ENCODE assay signal across 15 cellular contexts in the genomic region with DNA sequence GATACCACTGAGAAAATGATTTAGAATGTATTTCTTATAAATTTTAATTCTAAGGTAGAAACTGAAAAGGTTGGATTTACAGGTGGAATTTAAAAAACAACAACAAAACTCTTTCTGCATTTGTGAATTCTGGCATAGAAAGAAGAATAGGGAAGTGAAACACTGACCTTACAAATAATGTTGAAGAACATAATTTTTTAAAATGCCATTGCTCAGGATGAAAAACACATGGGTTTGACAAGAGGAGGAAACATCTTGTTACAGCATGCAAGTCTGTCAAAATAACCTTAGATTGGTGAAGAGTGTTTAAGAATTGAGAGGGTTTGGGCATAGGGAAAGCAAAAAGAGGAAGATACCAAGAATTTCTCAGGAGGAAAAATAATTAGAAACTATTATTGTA.
DNase-seq lines count a peak whose midpoint lies in the region; ATAC-seq and TF ChIP-seq lines count a peak whose summit lies in the region.
"Had no signal": no experiment of that assay in that cellular context is flagged by ENCODE, and none has a peak within 500 bp of the region (broad histone marks: within the 10 kb centered on the region; RNA-seq: fewer than 3 reads in every experiment).

No MANE protein-coding gene starts in this region.

- H4K20me1 ChIP-seq in BLaER1 treated with 17β-estradiol and CSF1 and Interleukin-3, amounts not matched to agents 10 nM and 100 nM: no peaks in the 10 kb centered on the region
- no peaks in the 10 kb centered on the region for H4K20me1 ChIP-seq in OCI-LY7 (ENCODE audit: insufficient read depth, low read length)

- peak overlapping the region in 5 of 11 experiments; percentile 31 to 56 (median 52); a peak in 9 of 22 replicates for H3K27ac ChIP-seq in BLaER1 treated with 17β-estradiol and CSF1 and Interleukin-3, amounts not matched to agents 10 nM and 100 nM
- H3K27ac ChIP-seq in OCI-LY7 (ENCODE audit: low read depth, low read length, poor library complexity, severe bottlenecking) (no peak overlapping the region), caudate nucleus (ENCODE audit: low read depth, low read length) (no peak overlapping the region)
- H3K27ac ChIP-seq: esophagus squamous epithelium, left ventricle myocardium inferior, SJSA1 had no signal

- H3K4me1 ChIP-seq in BLaER1 treated with 17β-estradiol and CSF1 and Interleukin-3, amounts not matched to agents 10 nM and 100 nM: peaks cover 10 to 23% (median 15%) of the 10 kb centered on the region in 10 experiments
- H3K4me1 ChIP-seq in OCI-LY7 (ENCODE audit: insufficient read depth, low read length, poor library complexity, severe bottlenecking): peaks cover 13% of the 10 kb centered on the region
- H3K4me1 ChIP-seq: esophagus squamous epithelium, left ventricle myocardium inferior, transverse colon had no signal

- no peak for TF ChIP-seq CTCF in OCI-LY7 (conservative IDR thresholded peaks at IDR 0.05; ENCODE audit: low read length)

- POLR2A ChIA-PET in OCI-LY7 (lab: Charles Lee): interaction anchor here (0.6 to 1.0 kb wide), 2 partner anchors 9 to 531 kb away, joined by 3 read pairs; no protein-coding TSS in a partner anchor

- intact Hi-C loops in OCI-LY7 (cut with micrococcal nuclease; ENCODE audit: unreplicated experiment): no loop called here
- intact Hi-C loops in head of caudate nucleus (cut with DNase I): no loop called here

- H3K9me2 ChIP-seq in OCI-LY7 (ENCODE audit: insufficient read depth, low read length): no peaks in the 10 kb centered on the region

- ATAC-seq in GM18861 (IDR thresholded peaks at IDR 0.05; ENCODE audit: unreplicated experiment) (peak; percentile 58), HG02884 (IDR thresholded peaks at IDR 0.05; ENCODE audit: unreplicated experiment) (peak; percentile 57)
- ATAC-seq: GM23338 had no signal

- CTCF ChIA-PET in OCI-LY7 (lab: Charles Lee; ENCODE audit: unreplicated experiment): no interaction called here

- no peaks in the 10 kb centered on the region for H3K27me3 ChIP-seq in BLaER1 treated with 17β-estradiol and CSF1 and Interleukin-3, amounts not matched to agents 10 nM and 100 nM
- H3K27me3 ChIP-seq: esophagus squamous epithelium, SJSA1, transverse colon had no signal

- BruUV-seq in OCI-LY7 (replicated peaks; lab: Mats Ljungman, UMichigan): no TSS peak

- no peak overlapping the region for H3K9ac ChIP-seq in BLaER1 treated with 17β-estradiol and CSF1 and Interleukin-3, amounts not matched to agents 10 nM and 100 nM

- no peaks in the 10 kb centered on the region for H3K79me2 ChIP-seq in OCI-LY7 (ENCODE audit: insufficient read depth, low read depth, low read length)

- peak overlapping the region; percentile 53 to 78 (median 65); a peak in 16 of 22 replicates for H3K4me2 ChIP-seq in BLaER1 treated with 17β-estradiol and CSF1 and Interleukin-3, amounts not matched to agents 10 nM and 100 nM
- peak overlapping the region; percentile 21; the same call in 1 of the 2 replicates for H3K4me2 ChIP-seq in OCI-LY7 (ENCODE audit: low read length)
- H3K4me2 ChIP-seq: GM23338 had no signal

- peaks cover 26 to 59% (median 38%) of the 10 kb centered on the region in 11 experiments for H3K9me3 ChIP-seq in BLaER1 treated with 17β-estradiol and CSF1 and Interleukin-3, amounts not matched to agents 10 nM and 100 nM (replicated peaks in 1 of 11)
- H3K9me3 ChIP-seq in OCI-LY7 (ENCODE audit: low read length): no peaks in the 10 kb centered on the region
- H3K9me3 ChIP-seq: esophagus squamous epithelium, left ventricle myocardium inferior, SJSA1, transverse colon had no signal

- no peak overlapping the region for H2AFZ ChIP-seq in OCI-LY7 (ENCODE audit: low read length)
- H2AFZ ChIP-seq: GM23338 had no signal

- H3K4me3 ChIP-seq in BLaER1 treated with 17β-estradiol and CSF1 and Interleukin-3, amounts not matched to agents 10 nM and 100 nM: no peak overlapping the region
- no peak overlapping the region for H3K4me3 ChIP-seq in OCI-LY7 (ENCODE audit: low read depth, low read length, poor library complexity, severe bottlenecking)
- H3K4me3 ChIP-seq: esophagus squamous epithelium, GM23338, left ventricle myocardium inferior, SJSA1, transverse colon had no signal

- DNase-seq in OCI-LY7 (ENCODE audit: low spot score): peak; percentile 36
- no peak for DNase-seq in head of caudate nucleus
- no peak for DNase-seq in stimulated activated CD4-positive, alpha-beta T cell treated with anti-CD3 and anti-CD28 coated beads, Interleukin-4, amount 100 ng/mL, for 1 hour
- DNase-seq in DMS79 (lab: John Stamatoyannopoulos, UW): no peak
- DNase-seq in caudate nucleus (lab: John Stamatoyannopoulos, UW): no peak
- DNase-seq: activated naive CD4-positive, alpha-beta T cell; esophagus squamous epithelium; left ventricle myocardium inferior; NCI-H1048; transverse colon had no signal

- H3K36me3 ChIP-seq in BLaER1 treated with 17β-estradiol and CSF1 and Interleukin-3, amounts not matched to agents 10 nM and 100 nM: peaks cover 0 to 20% (median 4%) of the 10 kb centered on the region in 11 experiments; a peak in 6 of 22 replicates
- H3K36me3 ChIP-seq in OCI-LY7 (ENCODE audit: insufficient read depth, low read length): no peaks in the 10 kb centered on the region
- H3K36me3 ChIP-seq: esophagus squamous epithelium, left ventricle myocardium inferior, SJSA1, transverse colon had no signal
